8 cellular contexts compared by ENCODE assay signal in genomic region chr18:9683418-9684396, GRCh38. TPM values are rescaled to one million over a fixed set of nuclear protein-coding genes. Genes with fewer than 3 reads are reported as not detected.
A peak's percentile ranks its signal among the peaks of the same experiment; 100 is the strongest.
DNase-seq lines count a peak whose midpoint lies in the region; ATAC-seq and TF ChIP-seq lines count a peak whose summit lies in the region.

No MANE protein-coding gene starts in this region.

- no peak overlapping the region for H3K27ac ChIP-seq in RWPE2 (ENCODE audit: poor library complexity, severe bottlenecking)

- peaks cover 22% of the 10 kb centered on the region for H3K27me3 Mint-ChIP-seq in activated CD4-positive, alpha-beta memory T cell treated with anti-CD3 and anti-CD28 coated beads for 36 hours

- POLR2A ChIA-PET in activated CD4-positive, alpha-beta memory T cell treated with anti-CD3 and anti-CD28 coated beads for 36 hours (lab: Charles Lee) = no interaction called here

- peak; percentile 73 for ATAC-seq in RWPE2 (ENCODE audit: low read depth)
- ATAC-seq in GM19395 (IDR thresholded peaks at IDR 0.05; ENCODE audit: unreplicated experiment) = no peak
- no peak for ATAC-seq in HG02642 (IDR thresholded peaks at IDR 0.05; ENCODE audit: poor library complexity, unreplicated experiment)
- ATAC-seq in GM19397 (IDR thresholded peaks at IDR 0.05; ENCODE audit: unreplicated experiment) = no peak

- no peaks in the 10 kb centered on the region for H3K27me3 ChIP-seq in RWPE2 (ENCODE audit: insufficient read depth, poor library complexity, severe bottlenecking)

- no peaks in the 10 kb centered on the region for H3K36me3 Mint-ChIP-seq in activated CD4-positive, alpha-beta memory T cell treated with anti-CD3 and anti-CD28 coated beads for 36 hours

- CTCF ChIA-PET in activated CD4-positive, alpha-beta memory T cell treated with anti-CD3 and anti-CD28 coated beads for 36 hours (lab: Charles Lee) = interaction anchor here (0.6 to 1.0 kb wide), 3 partner anchors 20 to 612 kb away, joined by 3 read pairs; no protein-coding TSS in a partner anchor

- no peak overlapping the region for H3K27ac Mint-ChIP-seq in activated CD4-positive, alpha-beta memory T cell treated with anti-CD3 and anti-CD28 coated beads for 36 hours

- H3K4me1 ChIP-seq in RWPE2 (ENCODE audit: insufficient read depth, poor library complexity, severe bottlenecking) = peaks cover 18% of the 10 kb centered on the region

- peaks cover 11% of the 10 kb centered on the region for H3K4me1 Mint-ChIP-seq in activated CD4-positive, alpha-beta memory T cell treated with anti-CD3 and anti-CD28 coated beads for 36 hours (ENCODE audit: low read depth)

- no peak overlapping the region for H3K4me3 ChIP-seq in RWPE2 (ENCODE audit: severe bottlenecking)

- DNase-seq in GOT3 (lab: John Stamatoyannopoulos, UW) = peak; percentile 1
- DNase-seq in RWPE2 (ENCODE audit: low spot score) = no peak
- DNase-seq in fibroblast of peridontal ligament (ENCODE audit: extremely low read depth) = peak; percentile 85
- peak; percentile 20 for DNase-seq in putamen (ENCODE audit: low spot score)
- DNase-seq in activated CD4-positive, alpha-beta memory T cell treated with anti-CD3 and anti-CD28 coated beads for 36 hours = no peak

- H3K4me3 Mint-ChIP-seq in activated CD4-positive, alpha-beta memory T cell treated with anti-CD3 and anti-CD28 coated beads for 36 hours = no peak overlapping the region

- H3K36me3 ChIP-seq in RWPE2 (ENCODE audit: low read depth) = no peaks in the 10 kb centered on the region

- intact Hi-C loops in activated CD4-positive, alpha-beta memory T cell treated with anti-CD3 and anti-CD28 coated beads for 36 hours (cut with micrococcal nuclease) = no loop called here

- H3K9me3 ChIP-seq in RWPE2 (ENCODE audit: severe bottlenecking) = no peaks in the 10 kb centered on the region

- peak; percentile 91 for TF ChIP-seq CTCF in RWPE2 (IDR thresholded peaks at IDR 0.05; ENCODE audit: poor library complexity, severe bottlenecking)

- no peaks in the 10 kb centered on the region for H3K9me3 Mint-ChIP-seq in activated CD4-positive, alpha-beta memory T cell treated with anti-CD3 and anti-CD28 coated beads for 36 hours

RNA-seq across cellular contexts. Expression of gene RAB31, which starts 24.4 kb away (rescaled TPM):
- total RNA-seq in activated CD4-positive, alpha-beta memory T cell treated with anti-CD3 and anti-CD28 coated beads for 36 hours = under 1 TPM; 0.58 to 0.71 TPM

Comparison
In these comparisons a context has a peak if more than half of its experiments do, and no peak if none do; other contexts are left out.
1. DNase-seq: peak in GOT3 (single experiment), fibroblast of peridontal ligament (single experiment) and putamen (single experiment); none in RWPE2 (single experiment) and activated CD4-positive, alpha-beta memory T cell treated with anti-CD3 and anti-CD28 coated beads for 36 hours (single experiment).